8 cellular contexts compared by ENCODE assay signal in genomic region chr2:168961450-168962229, GRCh38.
DNase-seq lines count a peak whose midpoint lies in the region; ATAC-seq lines count a peak whose summit lies in the region.

No MANE protein-coding gene starts in this region.

- peak overlapping the region; percentile 69 for H3K27ac Mint-ChIP-seq in activated T-cell treated with anti-CD3 and anti-CD28 coated beads, Interleukin-2, amount 50 U/mL, for 72 hours

- H3K36me3 Mint-ChIP-seq in activated T-cell treated with anti-CD3 and anti-CD28 coated beads, Interleukin-2, amount 50 U/mL, for 72 hours (ENCODE audit: insufficient read depth in 2 of 2): no peaks in the 10 kb centered on the region

- H3K4me3 Mint-ChIP-seq in activated T-cell treated with anti-CD3 and anti-CD28 coated beads, Interleukin-2, amount 50 U/mL, for 72 hours: no peak overlapping the region

- ATAC-seq in HG03432 (IDR thresholded peaks at IDR 0.05; ENCODE audit: unreplicated experiment): peak; percentile 94
- peak; percentile 81 to 82 for ATAC-seq in activated T-cell treated with anti-CD3 and anti-CD28 coated beads, Interleukin-2, amount 50 U/mL, for 72 hours (replicated peaks in 1 of 2)
- no peak for ATAC-seq in HG03025 (IDR thresholded peaks at IDR 0.05; ENCODE audit: low FRiP score, unreplicated experiment)

- H3K27me3 Mint-ChIP-seq in activated T-cell treated with anti-CD3 and anti-CD28 coated beads, Interleukin-2, amount 50 U/mL, for 72 hours (ENCODE audit: low read depth): peaks cover 14% of the 10 kb centered on the region

- H3K9me3 Mint-ChIP-seq in activated T-cell treated with anti-CD3 and anti-CD28 coated beads, Interleukin-2, amount 50 U/mL, for 72 hours: no peaks in the 10 kb centered on the region

- peaks cover 33% of the 10 kb centered on the region for H3K4me1 Mint-ChIP-seq in activated T-cell treated with anti-CD3 and anti-CD28 coated beads, Interleukin-2, amount 50 U/mL, for 72 hours (ENCODE audit: low read depth)

- DNase-seq in DMS79 (lab: John Stamatoyannopoulos, UW): peak; percentile 20
- DNase-seq in GM19240 (ENCODE audit: insufficient read length, low spot score): peak; percentile 10
- DNase-seq in NCI-H510A treated with DMSO at 0.1 percent for 48 hours (lab: John Stamatoyannopoulos, UW): peak; percentile 65
- peak; percentile 40 to 48 for DNase-seq in activated T-cell treated with anti-CD3 and anti-CD28 coated beads, Interleukin-2, amount 50 U/mL, for 72 hours
- peak; percentile 82 for DNase-seq in glomerular endothelial cell (ENCODE audit: extremely low read depth, low read depth, low spot score)
- DNase-seq in pons (ENCODE audit: low spot score): peak; percentile 91

Comparison
In these comparisons a context has a peak if more than half of its experiments do, and no peak if none do; other contexts are left out.
1. DNase-seq: peak in every context shown above with its lines; median percentile 91 in pons; 82 in glomerular endothelial cell; 65 in NCI-H510A treated with DMSO at 0.1 percent for 48 hours; 44 in activated T-cell treated with anti-CD3 and anti-CD28 coated beads, Interleukin-2, amount 50 U/mL, for 72 hours; 20 in DMS79; 10 in GM19240.